In the genomic region with DNA sequence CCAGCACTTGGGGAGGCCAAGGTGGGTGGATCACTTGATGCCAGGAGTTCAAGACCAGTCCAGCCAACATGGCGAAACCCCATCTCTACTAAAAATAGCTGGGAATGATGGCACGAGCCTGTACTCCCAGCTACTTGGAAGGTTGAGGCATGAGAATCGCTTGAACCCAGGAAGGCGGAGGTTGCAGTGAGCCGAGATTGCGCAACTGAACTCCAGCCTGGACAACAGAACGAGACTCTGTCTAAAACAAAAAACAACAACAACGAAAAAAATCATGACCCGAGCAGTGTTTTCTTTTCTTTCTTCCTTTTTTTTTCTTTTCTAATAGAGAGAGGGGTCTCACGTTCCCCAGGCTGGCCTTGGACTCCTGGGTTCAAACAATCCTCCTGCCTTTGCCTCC, we compare ENCODE assay signal across 1 cellular context.
TF ChIP-seq lines count a peak whose summit lies in the region.

No MANE protein-coding gene starts in this region.

TF ChIP-seq in IMR-90, 13 proteins besides CTCF, POLR2A, EP300 and RAD21:
- TF ChIP-seq SMC3 (IDR thresholded peaks at IDR 0.05; ENCODE audit: low read depth, low read length), result no peak
- TF ChIP-seq CEBPB (IDR thresholded peaks at IDR 0.05; ENCODE audit: low read depth, low read length), result peak; percentile 88
